In genomic region chr19:50099696-50100095, GRCh38 we compare ENCODE assay signal across 6 cellular contexts.
DNase-seq lines count a peak whose midpoint lies in the region; ATAC-seq, FAIRE-seq and TF ChIP-seq lines count a peak whose summit lies in the region.
"Not testable (repeated sequence)": the region's sequence is repeated elsewhere in the genome, so short reads cannot be mapped to it uniquely, and the experiment has no call there.

No MANE protein-coding gene starts in this region.

- not testable (repeated sequence) for FAIRE-seq in HepG2 (lab: Jason Lieb, UNC)

- not testable (repeated sequence) for H3K36me3 Mint-ChIP-seq in Calu3 (ENCODE audit: insufficient read depth, unreplicated experiment); activated CD4-positive, alpha-beta T cell treated with anti-CD3 and anti-CD28 coated beads, Interleukin-2, amount 10 ng/mL, durations not matched to agents 7 days and 5 days (ENCODE audit: low read depth); activated T-helper 2 cell treated with anti-CD3 and anti-CD28 coated beads, Interferon-gamma antibody, Interleukin-2, Interleukin-4, amounts not matched to agents 10 μg/mL and 5 μg/mL and 100 μg/mL, durations not matched to agents 14 hours and 24 hours and 36 hours (ENCODE audit: low read depth); osteocyte (ENCODE audit: unreplicated experiment)

- H3K27ac ChIP-seq in colonic mucosa; HepG2 (ENCODE audit: extremely low read length, insufficient read depth, low read length): not testable (repeated sequence)

- in situ Hi-C loops in HepG2 (cut with HindIII; ENCODE audit: extremely low pct_ligation_motif_present, low pct_unique_long_range_greater_than_20kb): not testable (repeated sequence)

- H3K4me2 ChIP-seq in HepG2 (ENCODE audit: low read depth, low read length): peak overlapping the region; percentile 58

- TF ChIP-seq CTCF in Calu3 (IDR thresholded peaks at IDR 0.05; ENCODE audit: unreplicated experiment); colonic mucosa (IDR thresholded peaks at IDR 0.05); HepG2 (CRISPR knock-in tag; IDR thresholded peaks at IDR 0.05); osteocyte (IDR thresholded peaks at IDR 0.05): not testable (repeated sequence)

- not testable (repeated sequence) for BruUV-seq in Calu3 (replicated peaks; lab: Mats Ljungman, UMichigan); HepG2 (replicated peaks; lab: Mats Ljungman, UMichigan)

- ATAC-seq in HepG2: not testable (repeated sequence)

- H3K27me3 ChIP-seq in colonic mucosa; HepG2 (ENCODE audit: control insufficient read depth in 1 of 2, insufficient read depth in 2 of 2, low read length in 2 of 2): not testable (repeated sequence)

- peak; percentile 18 for DNase-seq in Calu3
- DNase-seq in activated CD4-positive, alpha-beta T cell treated with anti-CD3 and anti-CD28 coated beads, Interleukin-2, amount 10 ng/mL, durations not matched to agents 7 days and 5 days: peak; percentile 7
- peak; percentile 8 for DNase-seq in activated T-helper 2 cell treated with anti-CD3 and anti-CD28 coated beads, Interferon-gamma antibody, Interleukin-2, Interleukin-4, amounts not matched to agents 10 μg/mL and 5 μg/mL and 100 μg/mL, durations not matched to agents 14 hours and 24 hours and 36 hours (ENCODE audit: low spot score)
- peak; percentile 22 for DNase-seq in colonic mucosa
- DNase-seq in HepG2 (ENCODE audit: low spot score): not testable (repeated sequence)
- peak; percentile 85 for DNase-seq in osteocyte (ENCODE audit: extremely low spot score, unreplicated experiment)

- POLR2A ChIA-PET in activated CD4-positive, alpha-beta T cell treated with anti-CD3 and anti-CD28 coated beads, Interleukin-2, amount 10 ng/mL, durations not matched to agents 7 days and 5 days (lab: Charles Lee); HepG2 (lab: Yijun Ruan, JAX): not testable (repeated sequence)

- TF ChIP-seq EP300 in HepG2 (IDR thresholded peaks at IDR 0.05; ENCODE audit: low read depth in 2 of 2, low read length in 2 of 2); HepG2 (CRISPR knock-in tag; IDR thresholded peaks at IDR 0.05; ENCODE audit: borderline replicate concordance): not testable (repeated sequence)

- H3K27me3 Mint-ChIP-seq in Calu3 (ENCODE audit: unreplicated experiment): peaks cover 13% of the 10 kb centered on the region
- not testable (repeated sequence) for H3K27me3 Mint-ChIP-seq in activated CD4-positive, alpha-beta T cell treated with anti-CD3 and anti-CD28 coated beads, Interleukin-2, amount 10 ng/mL, durations not matched to agents 7 days and 5 days; activated T-helper 2 cell treated with anti-CD3 and anti-CD28 coated beads, Interferon-gamma antibody, Interleukin-2, Interleukin-4, amounts not matched to agents 10 μg/mL and 5 μg/mL and 100 μg/mL, durations not matched to agents 14 hours and 24 hours and 36 hours (ENCODE audit: low read depth); osteocyte (ENCODE audit: unreplicated experiment)

- H3K9me3 Mint-ChIP-seq in Calu3 (ENCODE audit: low read depth, unreplicated experiment); activated CD4-positive, alpha-beta T cell treated with anti-CD3 and anti-CD28 coated beads, Interleukin-2, amount 10 ng/mL, durations not matched to agents 7 days and 5 days; activated T-helper 2 cell treated with anti-CD3 and anti-CD28 coated beads, Interferon-gamma antibody, Interleukin-2, Interleukin-4, amounts not matched to agents 10 μg/mL and 5 μg/mL and 100 μg/mL, durations not matched to agents 14 hours and 24 hours and 36 hours; osteocyte (ENCODE audit: unreplicated experiment): not testable (repeated sequence)

- TF ChIP-seq RAD21 in HepG2 (CRISPR knock-in tag; IDR thresholded peaks at IDR 0.05): not testable (repeated sequence)

- intact Hi-C loops in Calu3 (cut with micrococcal nuclease; ENCODE audit: unreplicated experiment); activated T-helper 2 cell treated with anti-CD3 and anti-CD28 coated beads, Interferon-gamma antibody, Interleukin-2, Interleukin-4, amounts not matched to agents 10 μg/mL and 5 μg/mL and 100 μg/mL, durations not matched to agents 14 hours and 24 hours and 36 hours (cut with micrococcal nuclease); colonic mucosa (cut with DNase I); HepG2 (cut with micrococcal nuclease; ENCODE audit: unreplicated experiment): not testable (repeated sequence)

- WGBS in HepG2 (ENCODE audit: low lambda C conversion rate): 44% methylated on average over 9 of the region's 14 CpGs

- H3K4me1 Mint-ChIP-seq in Calu3 (ENCODE audit: low read depth, unreplicated experiment); activated CD4-positive, alpha-beta T cell treated with anti-CD3 and anti-CD28 coated beads, Interleukin-2, amount 10 ng/mL, durations not matched to agents 7 days and 5 days; activated T-helper 2 cell treated with anti-CD3 and anti-CD28 coated beads, Interferon-gamma antibody, Interleukin-2, Interleukin-4, amounts not matched to agents 10 μg/mL and 5 μg/mL and 100 μg/mL, durations not matched to agents 14 hours and 24 hours and 36 hours (ENCODE audit: low read depth); osteocyte (ENCODE audit: unreplicated experiment): not testable (repeated sequence)

- not testable (repeated sequence) for H3K4me1 ChIP-seq in colonic mucosa; HepG2 (ENCODE audit: insufficient read depth, low read length)

- H4K20me1 ChIP-seq in HepG2 (ENCODE audit: insufficient read depth, low read length): not testable (repeated sequence)

- not testable (repeated sequence) for H3K4me3 ChIP-seq in colonic mucosa
- H3K4me3 ChIP-seq in HepG2 (replicated peaks in 1 of 3; ENCODE audit: insufficient read depth in 1 of 3, low read depth in 2 of 3, low read length in 3 of 3): 0 out of 6 replicates have a peak overlapping the region, but pooled peaks of 1 of the 3 experiments have one; percentile 40

- H3K79me2 ChIP-seq in HepG2 (ENCODE audit: insufficient read depth, low read length): not testable (repeated sequence)

- not testable (repeated sequence) for H2AFZ ChIP-seq in HepG2 (ENCODE audit: low read length)

- not testable (repeated sequence) for H3K4me3 Mint-ChIP-seq in Calu3 (ENCODE audit: low read depth, unreplicated experiment); activated CD4-positive, alpha-beta T cell treated with anti-CD3 and anti-CD28 coated beads, Interleukin-2, amount 10 ng/mL, durations not matched to agents 7 days and 5 days; activated T-helper 2 cell treated with anti-CD3 and anti-CD28 coated beads, Interferon-gamma antibody, Interleukin-2, Interleukin-4, amounts not matched to agents 10 μg/mL and 5 μg/mL and 100 μg/mL, durations not matched to agents 14 hours and 24 hours and 36 hours (ENCODE audit: low read depth); osteocyte (ENCODE audit: unreplicated experiment)

- not testable (repeated sequence) for H3K27ac Mint-ChIP-seq in Calu3 (ENCODE audit: unreplicated experiment); activated CD4-positive, alpha-beta T cell treated with anti-CD3 and anti-CD28 coated beads, Interleukin-2, amount 10 ng/mL, durations not matched to agents 7 days and 5 days; activated T-helper 2 cell treated with anti-CD3 and anti-CD28 coated beads, Interferon-gamma antibody, Interleukin-2, Interleukin-4, amounts not matched to agents 10 μg/mL and 5 μg/mL and 100 μg/mL, durations not matched to agents 14 hours and 24 hours and 36 hours; osteocyte (ENCODE audit: unreplicated experiment)

- not testable (repeated sequence) for H3K36me3 ChIP-seq in colonic mucosa; HepG2 (replicated peaks in 1 of 2; ENCODE audit: control insufficient read depth in 1 of 2, insufficient read depth in 2 of 2, low read length in 2 of 2)

- CTCF ChIA-PET in Calu3 (lab: Charles Lee); activated CD4-positive, alpha-beta T cell treated with anti-CD3 and anti-CD28 coated beads, Interleukin-2, amount 10 ng/mL, durations not matched to agents 7 days and 5 days (lab: Charles Lee); HepG2 (lab: Yijun Ruan, JAX; ENCODE audit: low intra/inter-chr PET ratio, low total read pairs): not testable (repeated sequence)

- not testable (repeated sequence) for TF ChIP-seq POLR2A in HepG2 (IDR thresholded peaks at IDR 0.05; ENCODE audit: insufficient read depth in 1 of 2, low read depth in 2 of 2, low read length in 2 of 2)

- not testable (repeated sequence) for H3K9ac ChIP-seq in colonic mucosa (ENCODE audit: low read depth in 2 of 2, low read length in 2 of 2); HepG2 (ENCODE audit: insufficient read depth, low read depth, low read length)

- H3K9me3 ChIP-seq in colonic mucosa; HepG2 (ENCODE audit: low read length): not testable (repeated sequence)

TF ChIP-seq in HepG2, 621 proteins besides CTCF, POLR2A, EP300 and RAD21:
- peak; percentile 75 for TF ChIP-seq ZNF777 (CRISPR knock-in tag; IDR thresholded peaks at IDR 0.05)
